ENCODE assay signal across 1 cellular context in the genomic region with DNA sequence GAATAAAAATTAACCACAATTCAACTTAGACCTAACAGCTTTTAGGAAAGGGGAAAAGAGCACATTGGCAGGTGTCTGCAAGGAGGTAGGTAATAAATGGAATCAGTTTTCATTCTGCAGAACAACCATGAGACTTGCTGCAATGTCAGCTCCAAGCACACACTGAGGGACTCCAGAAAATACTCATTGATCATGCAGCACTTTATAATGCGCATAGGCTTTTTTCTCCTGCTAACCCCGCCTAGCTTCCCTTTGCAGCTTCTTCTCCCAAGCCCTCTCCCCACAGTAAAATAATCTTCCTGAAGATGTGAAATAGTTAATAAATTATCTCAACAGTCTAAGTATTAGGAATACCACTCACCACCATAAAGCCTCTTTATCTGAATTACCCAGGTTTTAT.
TF ChIP-seq lines count a peak whose summit lies in the region.

No MANE protein-coding gene starts in this region.

TF ChIP-seq in K562, 482 proteins besides CTCF, POLR2A, EP300 and RAD21 (continued from another document):
- TF ChIP-seq ZNF134 (CRISPR knock-in tag; conservative IDR thresholded peaks at IDR 0.05) (no peak), RBFOX2 (IDR thresholded peaks at IDR 0.05; ENCODE audit: low read depth, low read length) (peak; percentile 44; the same call in 1 of the 2 replicates), NFE2 (IDR thresholded peaks at IDR 0.05; ENCODE audit: low read depth) (no peak), KDM2B (CRISPR knock-in tag; IDR thresholded peaks at IDR 0.05) (no peak)
TF ChIP-seq in K562: peak in this region for 1.
